3 cellular contexts compared by ENCODE assay signal in genomic region chr12:120932956-120933526, GRCh38.
TF ChIP-seq lines count a peak whose summit lies in the region.

No MANE protein-coding gene starts in this region.

TF ChIP-seq in A549, 52 proteins besides CTCF, POLR2A, EP300 and RAD21:
- TF ChIP-seq MAFK (IDR thresholded peaks at IDR 0.05; ENCODE audit: partially characterized antibody): peak; percentile 20
- no peak for TF ChIP-seq GATA3 (IDR thresholded peaks at IDR 0.05; ENCODE audit: borderline replicate concordance)

TF ChIP-seq in K562, 482 proteins besides CTCF, POLR2A, EP300 and RAD21:
- TF ChIP-seq HES1 (IDR thresholded peaks at IDR 0.05; ENCODE audit: low read depth) (no peak), BCOR (IDR thresholded peaks at IDR 0.05) (peak; percentile 63; the same call in 1 of the 2 replicates), ZNF316 (IDR thresholded peaks at IDR 0.05) (0 out of 2 replicates have a peak, but pooled peaks have one; percentile 9), ZFP36 (IDR thresholded peaks at IDR 0.05; ENCODE audit: low read depth, low read length, partially characterized antibody) (peak; percentile 84), SMARCA5 (IDR thresholded peaks at IDR 0.05) (peak; percentile 64; the same call in 1 of the 2 replicates), RBM25 (IDR thresholded peaks at IDR 0.05; ENCODE audit: low read depth, low read length, severe bottlenecking) (peak; percentile 73), MLLT1 (IDR thresholded peaks at IDR 0.05) (no peak), C11orf30 (IDR thresholded peaks at IDR 0.05; ENCODE audit: low read depth) (peak; percentile 14; the same call in 1 of the 2 replicates), ADNP (tag; IDR thresholded peaks at IDR 0.05) (0 out of 2 replicates have a peak, but pooled peaks have one; percentile 17), ZNF384 (IDR thresholded peaks at IDR 0.05; ENCODE audit: low read depth, low read length) (0 out of 2 replicates have a peak, but pooled peaks have one; percentile 34), ZFPM2 (CRISPR knock-in tag; IDR thresholded peaks at IDR 0.05) (no peak), SMAD1 (IDR thresholded peaks at IDR 0.05; ENCODE audit: low read depth, low read length, partially characterized antibody) (no peak)
TF ChIP-seq in K562: peak in this region for 8.

TF ChIP-seq in HepG2, 621 proteins besides CTCF, POLR2A, EP300 and RAD21:
- no peak for TF ChIP-seq ZNF292 (CRISPR knock-in tag; IDR thresholded peaks at IDR 0.05; ENCODE audit: borderline replicate concordance, low read depth)
- no peak for TF ChIP-seq ZNF629 (CRISPR knock-in tag; conservative IDR thresholded peaks at IDR 0.05)
- TF ChIP-seq SIX1 (CRISPR knock-in tag; IDR thresholded peaks at IDR 0.05; ENCODE audit: borderline replicate concordance): peak; percentile 77; the same call in 1 of the 2 replicates
- TF ChIP-seq ZNF547 (CRISPR knock-in tag; IDR thresholded peaks at IDR 0.05): no peak
- TF ChIP-seq ZNF362 (CRISPR knock-in tag; IDR thresholded peaks at IDR 0.05; ENCODE audit: borderline replicate concordance): peak; percentile 46; the same call in 1 of the 2 replicates
- TF ChIP-seq ZNF460 (CRISPR knock-in tag; IDR thresholded peaks at IDR 0.05; ENCODE audit: borderline replicate concordance): no peak
- no peak for TF ChIP-seq ZNF350 (CRISPR knock-in tag; IDR thresholded peaks at IDR 0.05; ENCODE audit: borderline replicate concordance, low read depth)
- no peak for TF ChIP-seq NFE2 (CRISPR knock-in tag; IDR thresholded peaks at IDR 0.05)
- TF ChIP-seq ZNF768 (CRISPR knock-in tag; IDR thresholded peaks at IDR 0.05): peak; percentile 99
- TF ChIP-seq ZNF616 (CRISPR knock-in tag; IDR thresholded peaks at IDR 0.05; ENCODE audit: low read depth): no peak
- no peak for TF ChIP-seq MAZ (IDR thresholded peaks at IDR 0.05; ENCODE audit: borderline replicate concordance, low read depth, low read length)
- TF ChIP-seq MAZ (CRISPR knock-in tag; IDR thresholded peaks at IDR 0.05; ENCODE audit: low read depth): no peak
- TF ChIP-seq SNAI1 (CRISPR knock-in tag; IDR thresholded peaks at IDR 0.05; ENCODE audit: borderline replicate concordance): no peak
- no peak for TF ChIP-seq ZBTB43 (CRISPR knock-in tag; conservative IDR thresholded peaks at IDR 0.05)
- TF ChIP-seq MAFK (conservative IDR thresholded peaks at IDR 0.05 in 1 of 2, IDR thresholded peaks at IDR 0.05 in 1 of 2; ENCODE audit: low read length in 2 of 2): peak; percentile 40 to 62; a peak in 3 of 4 replicates
- no peak for TF ChIP-seq HDAC1 (CRISPR knock-in tag; IDR thresholded peaks at IDR 0.05)
- peak; percentile 43; the same call in 1 of the 2 replicates for TF ChIP-seq ZMYM3 (CRISPR knock-in tag; IDR thresholded peaks at IDR 0.05)
- TF ChIP-seq MAFF (IDR thresholded peaks at IDR 0.05; ENCODE audit: low read depth, low read length): 0 out of 2 replicates have a peak, but pooled peaks have one; percentile 4
- TF ChIP-seq SMARCC2 (IDR thresholded peaks at IDR 0.05): no peak
